ENCODE assay signal across 9 cellular contexts in the genomic region with DNA sequence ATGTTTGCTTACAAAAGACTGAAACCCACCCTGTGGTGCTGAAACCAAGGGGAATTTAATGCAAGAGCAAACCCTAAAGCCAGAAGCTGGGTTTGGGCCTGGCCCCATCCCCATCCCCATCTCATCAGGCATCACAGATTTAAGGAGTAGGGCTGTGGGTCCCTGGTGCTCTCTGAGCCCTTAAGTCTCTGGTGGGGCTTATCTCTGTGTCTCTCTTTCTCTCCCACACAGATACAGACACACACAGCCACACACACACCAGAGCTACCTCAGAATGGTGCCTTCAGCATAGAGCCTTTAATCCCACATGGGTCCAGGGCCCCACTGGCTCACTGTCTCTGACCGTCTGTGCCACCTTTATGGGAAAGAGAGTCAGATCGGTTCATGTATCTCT.
DNase-seq lines count a peak whose midpoint lies in the region; ATAC-seq and TF ChIP-seq lines count a peak whose summit lies in the region.
"Had no signal": no experiment of that assay in that cellular context is flagged by ENCODE, and none has a peak within 500 bp of the region (broad histone marks: within the 10 kb centered on the region; RNA-seq: fewer than 3 reads in every experiment).

No MANE protein-coding gene starts in this region.

- H2BK5ac ChIP-seq in mesendoderm (ENCODE audit: low read length): no peak overlapping the region

- H2AK5ac ChIP-seq in mesendoderm (ENCODE audit: low read length): no peak overlapping the region

- H3K27ac Mint-ChIP-seq in activated naive CD4-positive, alpha-beta T cell treated with anti-CD3 and anti-CD28 coated beads, Interleukin-2, amount 10 ng/mL, durations not matched to agents 7 days and 5 days: peak overlapping the region; percentile 99
- peak overlapping the region; percentile 86 for H3K27ac Mint-ChIP-seq in activated naive CD8-positive, alpha-beta T cell treated with anti-CD3 and anti-CD28 coated beads, Interleukin-2, amount 50 U/mL, for 24 hours
- H3K27ac Mint-ChIP-seq in naive B cell: peak overlapping the region; percentile 87 to 97 (median 94)

- peak; percentile 21 for ATAC-seq in activated naive CD8-positive, alpha-beta T cell treated with anti-CD3 and anti-CD28 coated beads, Interleukin-2, amount 50 U/mL, for 24 hours
- ATAC-seq in naive B cell (ENCODE audit: low read depth in 2 of 2): no peak
- ATAC-seq in upper lobe of left lung (ENCODE audit: low FRiP score in 2 of 2): no peak

- H3F3A ChIP-seq in SK-N-SH (replicated peaks; ENCODE audit: insufficient read depth): no peaks in the 10 kb centered on the region

- no peak for DNase-seq in activated naive CD4-positive, alpha-beta T cell treated with anti-CD3 and anti-CD28 coated beads, Interleukin-2, amount 10 ng/mL, durations not matched to agents 7 days and 5 days
- DNase-seq in activated naive CD4-positive, alpha-beta T cell (lab: John Stamatoyannopoulos, UW): no peak
- DNase-seq in activated naive CD8-positive, alpha-beta T cell treated with anti-CD3 and anti-CD28 coated beads, Interleukin-2, amount 50 U/mL, for 24 hours: no peak
- DNase-seq in naive B cell: no peak
- DNase-seq in upper lobe of left lung: no peak
- DNase-seq in effector CD4-positive, alpha-beta T cell: no peak
- no peak for DNase-seq in mesendoderm
- DNase-seq in SK-N-SH: no peak

- no peaks in the 10 kb centered on the region for H3K36me3 ChIP-seq in upper lobe of left lung
- H3K36me3 ChIP-seq in mesendoderm (ENCODE audit: control insufficient read depth, insufficient read depth, low read length): no peaks in the 10 kb centered on the region
- H3K36me3 ChIP-seq in SK-N-SH (replicated peaks in 1 of 2; ENCODE audit: control insufficient read depth in 1 of 2, insufficient read depth in 2 of 2, low read length in 1 of 2): no peaks in the 10 kb centered on the region

- H4K8ac ChIP-seq in mesendoderm (ENCODE audit: low read depth, low read length): no peak overlapping the region

- no peak for TF ChIP-seq RAD21 in SK-N-SH (IDR thresholded peaks at IDR 0.05; ENCODE audit: low read length)

- peaks cover 10% of the 10 kb centered on the region for H3K36me3 Mint-ChIP-seq in activated naive CD4-positive, alpha-beta T cell treated with anti-CD3 and anti-CD28 coated beads, Interleukin-2, amount 10 ng/mL, durations not matched to agents 7 days and 5 days
- H3K36me3 Mint-ChIP-seq in activated naive CD8-positive, alpha-beta T cell treated with anti-CD3 and anti-CD28 coated beads, Interleukin-2, amount 50 U/mL, for 24 hours (ENCODE audit: low read depth): no peaks in the 10 kb centered on the region
- H3K36me3 Mint-ChIP-seq in naive B cell: no peaks in the 10 kb centered on the region
- H3K36me3 Mint-ChIP-seq: mesothelial cell of epicardium had no signal

- peak overlapping the region in 2 of 4 donors; percentile 37 to 40 for H3K4me3 ChIP-seq in upper lobe of left lung
- no peak overlapping the region for H3K4me3 ChIP-seq in mesendoderm (ENCODE audit: low read length)
- no peak overlapping the region for H3K4me3 ChIP-seq in SK-N-SH (ENCODE audit: low read depth in 2 of 2, low read length in 1 of 2)

- peak overlapping the region; percentile 77 for H3K4me3 Mint-ChIP-seq in activated naive CD4-positive, alpha-beta T cell treated with anti-CD3 and anti-CD28 coated beads, Interleukin-2, amount 10 ng/mL, durations not matched to agents 7 days and 5 days
- H3K4me3 Mint-ChIP-seq in activated naive CD8-positive, alpha-beta T cell treated with anti-CD3 and anti-CD28 coated beads, Interleukin-2, amount 50 U/mL, for 24 hours: peak overlapping the region; percentile 77
- H3K4me3 Mint-ChIP-seq in naive B cell: peak overlapping the region; percentile 74 to 91 (median 85)

- H3K9ac ChIP-seq in mesendoderm (ENCODE audit: low read length) (no peak overlapping the region), SK-N-SH (no peak overlapping the region)

- H3K4me2 ChIP-seq in mesendoderm (ENCODE audit: low read length) (no peak overlapping the region), SK-N-SH (no peak overlapping the region)

- H3K18ac ChIP-seq in mesendoderm (ENCODE audit: low read length): no peak overlapping the region

- H3K4me1 ChIP-seq in upper lobe of left lung: peaks cover 14 to 36% (median 26%) of the 10 kb centered on the region in 4 donors
- peaks cover 11% of the 10 kb centered on the region for H3K4me1 ChIP-seq in mesendoderm (ENCODE audit: control insufficient read depth, low read depth, low read length)
- peaks cover 0 to 80% of the 10 kb centered on the region in 2 experiments; a peak in 2 of 4 replicates for H3K4me1 ChIP-seq in SK-N-SH (ENCODE audit: control insufficient read depth in 1 of 2, insufficient read depth in 2 of 2, low read depth in 1 of 2, low read length in 1 of 2)

- H3K79me2 ChIP-seq in mesendoderm (ENCODE audit: control insufficient read depth, insufficient read depth, low read length) (no peaks in the 10 kb centered on the region), SK-N-SH (ENCODE audit: insufficient read depth) (no peaks in the 10 kb centered on the region)

- H3K56ac ChIP-seq in mesendoderm (ENCODE audit: low read length): no peak overlapping the region

- H3K27me3 Mint-ChIP-seq in activated naive CD4-positive, alpha-beta T cell treated with anti-CD3 and anti-CD28 coated beads, Interleukin-2, amount 10 ng/mL, durations not matched to agents 7 days and 5 days: peaks cover 4% of the 10 kb centered on the region
- H3K27me3 Mint-ChIP-seq in activated naive CD8-positive, alpha-beta T cell treated with anti-CD3 and anti-CD28 coated beads, Interleukin-2, amount 50 U/mL, for 24 hours: no peaks in the 10 kb centered on the region
- H3K27me3 Mint-ChIP-seq in naive B cell: no peaks in the 10 kb centered on the region

- no peak overlapping the region for H3K4ac ChIP-seq in mesendoderm (ENCODE audit: low read depth, low read length)

- POLR2A ChIA-PET in SK-N-SH (lab: Yijun Ruan, JAX): no interaction called here

- TF ChIP-seq EP300 in upper lobe of left lung (IDR thresholded peaks at IDR 0.05) (no peak), SK-N-SH (IDR thresholded peaks at IDR 0.05; ENCODE audit: borderline replicate concordance in 1 of 2, low read depth in 1 of 2, low read length in 1 of 2) (no peak)

- H3K9me3 ChIP-seq in upper lobe of left lung: no peaks in the 10 kb centered on the region
- no peaks in the 10 kb centered on the region for H3K9me3 ChIP-seq in SK-N-SH

- no peak overlapping the region for H3K23ac ChIP-seq in mesendoderm (ENCODE audit: low read length)

- no peak overlapping the region for H2BK15ac ChIP-seq in mesendoderm (replicated peaks; ENCODE audit: low read depth)

- H4K20me1 ChIP-seq in SK-N-SH (ENCODE audit: insufficient read depth): no peaks in the 10 kb centered on the region

- H3K9me3 Mint-ChIP-seq in activated naive CD4-positive, alpha-beta T cell treated with anti-CD3 and anti-CD28 coated beads, Interleukin-2, amount 10 ng/mL, durations not matched to agents 7 days and 5 days: no peaks in the 10 kb centered on the region
- no peaks in the 10 kb centered on the region for H3K9me3 Mint-ChIP-seq in activated naive CD8-positive, alpha-beta T cell treated with anti-CD3 and anti-CD28 coated beads, Interleukin-2, amount 50 U/mL, for 24 hours
- no peaks in the 10 kb centered on the region for H3K9me3 Mint-ChIP-seq in naive B cell
- H3K9me3 Mint-ChIP-seq: mesothelial cell of epicardium had no signal

- H2BK120ac ChIP-seq in mesendoderm (ENCODE audit: low read depth, low read length): no peak overlapping the region

- no peak overlapping the region for H4K5ac ChIP-seq in mesendoderm (ENCODE audit: low read length)

- H3K27me3 ChIP-seq in upper lobe of left lung (no peaks in the 10 kb centered on the region), mesendoderm (ENCODE audit: insufficient read depth, low read length, poor library complexity) (no peaks in the 10 kb centered on the region), SK-N-SH (ENCODE audit: insufficient read depth) (no peaks in the 10 kb centered on the region)

- H3K4me1 Mint-ChIP-seq in activated naive CD4-positive, alpha-beta T cell treated with anti-CD3 and anti-CD28 coated beads, Interleukin-2, amount 10 ng/mL, durations not matched to agents 7 days and 5 days: peaks cover 62% of the 10 kb centered on the region
- peaks cover 47% of the 10 kb centered on the region for H3K4me1 Mint-ChIP-seq in activated naive CD8-positive, alpha-beta T cell treated with anti-CD3 and anti-CD28 coated beads, Interleukin-2, amount 50 U/mL, for 24 hours
- peaks cover 45 to 75% (median 67%) of the 10 kb centered on the region in 3 donors for H3K4me1 Mint-ChIP-seq in naive B cell

- no peak overlapping the region for H2AFZ ChIP-seq in SK-N-SH (ENCODE audit: low read depth)

- TF ChIP-seq CTCF in upper lobe of left lung (IDR thresholded peaks at IDR 0.05) (no peak), SK-N-SH (IDR thresholded peaks at IDR 0.05) (no peak)

- 86 to 100% methylated on average over 1 to 2 of the region's 2 CpGs for WGBS in upper lobe of left lung, 2 donors
- no CpG with 5 or more reads among the region's 2 CpGs for WGBS in mesendoderm (ENCODE audit: extremely low coverage, insufficient coverage, low lambda C conversion rate)
- WGBS in SK-N-SH (ENCODE audit: low lambda C conversion rate): 100% methylated on average over 2 of the region's 2 CpGs

- no peaks in the 10 kb centered on the region for H3K9me2 ChIP-seq in SK-N-SH

- H3K79me1 ChIP-seq in mesendoderm (ENCODE audit: low read length): no peaks in the 10 kb centered on the region

- TF ChIP-seq POLR2A in upper lobe of left lung (IDR thresholded peaks at IDR 0.05): no peak

- CTCF ChIA-PET in activated naive CD4-positive, alpha-beta T cell treated with anti-CD3 and anti-CD28 coated beads, Interleukin-2, amount 10 ng/mL, durations not matched to agents 7 days and 5 days (lab: Charles Lee): interaction anchor here (1.2 to 1.7 kb wide), 4 partner anchors 19 to 340 kb away, joined by 3 read pairs; no protein-coding TSS in a partner anchor
- CTCF ChIA-PET in SK-N-SH (lab: Yijun Ruan, JAX): interaction anchor here (1.6 kb wide), 1 partner anchor 9 kb away, joined by 5 read pairs; no protein-coding TSS in a partner anchor

- H3K27ac ChIP-seq in upper lobe of left lung: peak overlapping the region; percentile 72 to 84 (median 84)
- no peak overlapping the region for H3K27ac ChIP-seq in mesendoderm (ENCODE audit: low read depth, low read length)
- no peak overlapping the region for H3K27ac ChIP-seq in SK-N-SH (ENCODE audit: low read depth in 2 of 2, low read length in 1 of 2)

TF ChIP-seq in SK-N-SH, 30 proteins besides CTCF, POLR2A, EP300 and RAD21 (continues in another document):
- no peak for TF ChIP-seq POLR2AphosphoS5 (IDR thresholded peaks at IDR 0.05; ENCODE audit: low read depth, low read length)
- TF ChIP-seq GABPA (IDR thresholded peaks at IDR 0.05; ENCODE audit: low read depth): no peak
- TF ChIP-seq, protein P1, sequence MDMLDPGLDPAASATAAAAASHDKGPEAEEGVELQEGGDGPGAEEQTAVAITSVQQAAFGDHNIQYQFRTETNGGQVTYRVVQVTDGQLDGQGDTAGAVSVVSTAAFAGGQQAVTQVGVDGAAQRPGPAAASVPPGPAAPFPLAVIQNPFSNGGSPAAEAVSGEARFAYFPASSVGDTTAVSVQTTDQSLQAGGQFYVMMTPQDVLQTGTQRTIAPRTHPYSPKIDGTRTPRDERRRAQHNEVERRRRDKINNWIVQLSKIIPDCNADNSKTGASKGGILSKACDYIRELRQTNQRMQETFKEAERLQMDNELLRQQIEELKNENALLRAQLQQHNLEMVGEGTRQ (IDR thresholded peaks at IDR 0.05; ENCODE audit: borderline replicate concordance, low read depth, low read length): no peak
- TF ChIP-seq NRF1 (IDR thresholded peaks at IDR 0.05; ENCODE audit: low read depth, low read length): no peak

Comparison
In these comparisons a context has a peak if more than half of its experiments do, and no peak if none do; other contexts are left out.
1. H3K27ac ChIP-seq: peak in upper lobe of left lung (4 of 4); none in mesendoderm (single experiment) and SK-N-SH (0 of 2).
2. Peak in every context shown above with its lines, with median percentiles within 50 percentile points of each other: H3K27ac Mint-ChIP-seq and H3K4me3 Mint-ChIP-seq.